ENCODE assay signal across 34 cellular contexts in the genomic region with DNA sequence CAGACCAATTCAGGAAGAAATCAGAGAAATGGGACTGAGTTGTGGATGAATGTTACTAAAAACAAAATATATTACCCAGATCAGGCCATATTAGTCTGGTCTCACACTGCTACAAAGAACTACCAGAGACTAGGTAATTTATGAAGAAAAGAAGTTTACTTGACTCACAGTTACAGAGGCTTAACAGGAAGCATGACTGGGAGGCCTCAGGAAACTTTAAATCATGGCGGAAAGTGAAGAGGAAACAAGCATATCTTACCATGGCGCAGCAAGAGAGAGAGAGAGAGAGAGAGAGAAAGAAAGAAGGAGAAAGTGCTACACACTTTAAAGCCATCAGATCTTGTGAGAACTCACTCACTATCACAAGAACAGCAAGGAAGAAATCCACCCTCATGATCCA.
"Had no signal": no experiment of that assay in that cellular context is flagged by ENCODE, and none has a peak within 500 bp of the region (broad histone marks: within the 10 kb centered on the region; RNA-seq: fewer than 3 reads in every experiment).

No MANE protein-coding gene starts in this region.

- H3K4me1 ChIP-seq: gastrocnemius medialis, heart right ventricle had no signal

- FAIRE-seq: astrocyte, bronchial epithelial cell had no signal

- ATAC-seq: activated CD4-positive, alpha-beta T cell treated with anti-CD3 and anti-CD28 coated beads for 36 hours; activated CD4-positive, CD25-positive, alpha-beta regulatory T cell treated with anti-CD3 and anti-CD28 coated beads, Interleukin-2, amount 50 U/mL, for 24 hours; activated CD8-positive, alpha-beta memory T cell treated with anti-CD3 and anti-CD28 coated beads, Interleukin-2, amount 10 ng/mL, durations not matched to agents 7 days and 5 days; activated CD8-positive, alpha-beta T cell treated with anti-CD3 and anti-CD28 coated beads, Interleukin-2, amount 10 ng/mL, durations not matched to agents 7 days and 5 days; esophagus mucosa; gastrocnemius medialis; heart right ventricle; T-helper 17 cell had no signal

- H3K36me3 ChIP-seq: brain microvascular endothelial cell, gastrocnemius medialis, heart right ventricle, WERI-Rb-1 had no signal

- H3K9me3 ChIP-seq: gastrocnemius medialis had no signal

- H3K4me3 Mint-ChIP-seq: activated B cell treated with CpG ODN at 0.5 μM for 24 hours; activated CD4-positive, alpha-beta memory T cell treated with anti-CD3 and anti-CD28 coated beads for 36 hours; activated CD4-positive, alpha-beta T cell treated with anti-CD3 and anti-CD28 coated beads for 36 hours; activated CD4-positive, alpha-beta T cell treated with anti-CD3 and anti-CD28 coated beads, Interleukin-2, amount 10 ng/mL, durations not matched to agents 24 days and 14 days; activated CD8-positive, alpha-beta memory T cell treated with anti-CD3 and anti-CD28 coated beads, Interleukin-2, amount 10 ng/mL, durations not matched to agents 7 days and 5 days; activated CD8-positive, alpha-beta T cell treated with anti-CD3 and anti-CD28 coated beads, Interleukin-2, amount 10 ng/mL, durations not matched to agents 7 days and 5 days; activated naive CD4-positive, alpha-beta T cell treated with anti-CD3 and anti-CD28 coated beads for 36 hours; activated naive CD4-positive, alpha-beta T cell treated with anti-CD3 and anti-CD28 coated beads, Interleukin-2, amount 50 U/mL, for 24 hours; activated naive CD8-positive, alpha-beta T cell treated with anti-CD3 and anti-CD28 coated beads for 36 hours; activated T-helper 1 cell treated with anti-CD3 and anti-CD28 coated beads, Interleukin-12 subunit alpha, Interleukin-12 subunit beta, Interleukin-2, Interleukin-4 antibody, amounts not matched to agents 30 ng/mL and 10 ng/mL and 1 ng/mL, durations not matched to agents 14 hours and 24 hours and 36 hours; central memory CD8-positive, alpha-beta T cell; dendritic cell treated with granulocyte-macrophage colony-stimulating factor and Interleukin-4, amounts not matched to agents 40 ng/mL and 50 ng/mL, for 4 days; endodermal cell; T-helper 17 cell; T-helper 2 cell treated with Interferon-gamma antibody and Interleukin-4, amounts not matched to agents 5 μg/mL and 100 μg/mL, for 36 hours had no signal

- H3K27me3 ChIP-seq: brain microvascular endothelial cell, dorsolateral prefrontal cortex, gastrocnemius medialis, heart right ventricle had no signal

- H3K4me1 Mint-ChIP-seq: activated B cell treated with CpG ODN at 0.5 μM for 24 hours; activated CD4-positive, alpha-beta T cell treated with anti-CD3 and anti-CD28 coated beads for 36 hours; activated CD4-positive, alpha-beta T cell treated with anti-CD3 and anti-CD28 coated beads, Interleukin-2, amount 10 ng/mL, durations not matched to agents 24 days and 14 days; activated CD8-positive, alpha-beta memory T cell treated with anti-CD3 and anti-CD28 coated beads, Interleukin-2, amount 10 ng/mL, durations not matched to agents 7 days and 5 days; activated naive CD4-positive, alpha-beta T cell treated with anti-CD3 and anti-CD28 coated beads, Interleukin-2, amount 50 U/mL, for 24 hours; activated naive CD8-positive, alpha-beta T cell treated with anti-CD3 and anti-CD28 coated beads for 36 hours; central memory CD8-positive, alpha-beta T cell; endodermal cell; T-helper 17 cell had no signal

- H3K27ac ChIP-seq: brain microvascular endothelial cell, coronary artery, dorsolateral prefrontal cortex, gastrocnemius medialis, heart right ventricle, WERI-Rb-1 had no signal

- H3K27me3 Mint-ChIP-seq: activated B cell treated with CpG ODN at 0.5 μM for 24 hours; activated CD4-positive, alpha-beta memory T cell treated with anti-CD3 and anti-CD28 coated beads for 36 hours; activated CD4-positive, alpha-beta T cell treated with anti-CD3 and anti-CD28 coated beads for 36 hours; activated CD4-positive, alpha-beta T cell treated with anti-CD3 and anti-CD28 coated beads, Interleukin-2, amount 10 ng/mL, durations not matched to agents 24 days and 14 days; activated CD8-positive, alpha-beta memory T cell treated with anti-CD3 and anti-CD28 coated beads, Interleukin-2, amount 10 ng/mL, durations not matched to agents 7 days and 5 days; activated naive CD4-positive, alpha-beta T cell treated with anti-CD3 and anti-CD28 coated beads, Interleukin-2, amount 50 U/mL, for 24 hours; activated naive CD8-positive, alpha-beta T cell treated with anti-CD3 and anti-CD28 coated beads for 36 hours; central memory CD8-positive, alpha-beta T cell; dendritic cell treated with granulocyte-macrophage colony-stimulating factor and Interleukin-4, amounts not matched to agents 40 ng/mL and 50 ng/mL, for 4 days; T-helper 17 cell had no signal

- DNase-seq: activated B cell treated with CpG ODN at 0.5 μM for 24 hours; activated CD4-positive, alpha-beta memory T cell treated with anti-CD3 and anti-CD28 coated beads for 36 hours; activated CD4-positive, alpha-beta T cell treated with anti-CD3 and anti-CD28 coated beads for 36 hours; activated CD4-positive, alpha-beta T cell treated with anti-CD3 and anti-CD28 coated beads, Interleukin-2, amount 10 ng/mL, durations not matched to agents 24 days and 14 days; activated CD8-positive, alpha-beta memory T cell treated with anti-CD3 and anti-CD28 coated beads, Interleukin-2, amount 10 ng/mL, durations not matched to agents 7 days and 5 days; activated CD8-positive, alpha-beta memory T cell treated with anti-CD3 and anti-CD28 coated beads, Interleukin-2, amount 50 U/mL, for 4 hours; activated CD8-positive, alpha-beta T cell treated with anti-CD3 and anti-CD28 coated beads, Interleukin-2, amount 10 ng/mL, durations not matched to agents 7 days and 5 days; activated effector memory CD4-positive, alpha-beta T cell treated with anti-CD3 and anti-CD28 coated beads, Interleukin-2, amount 50 U/mL, for 16 hours; activated naive CD4-positive, alpha-beta T cell treated with anti-CD3 and anti-CD28 coated beads for 36 hours; activated naive CD8-positive, alpha-beta T cell treated with anti-CD3 and anti-CD28 coated beads for 36 hours; activated T-cell treated with anti-CD3 and anti-CD28 coated beads, Interleukin-2, amount 50 U/mL, for 1 hour; activated T-cell treated with anti-CD3 and anti-CD28 coated beads, Interleukin-2, amount 50 U/mL, for 48 hours; brain microvascular endothelial cell; dorsolateral prefrontal cortex; effector memory CD4-positive, alpha-beta T cell; endodermal cell; foreskin fibroblast; gastrocnemius medialis; heart right ventricle; T-helper 1 cell; T-helper 17 cell; T1000; WERI-Rb-1 had no signal

- H3K36me3 Mint-ChIP-seq: activated CD4-positive, alpha-beta memory T cell treated with anti-CD3 and anti-CD28 coated beads for 36 hours; activated CD8-positive, alpha-beta memory T cell treated with anti-CD3 and anti-CD28 coated beads, Interleukin-2, amount 10 ng/mL, durations not matched to agents 7 days and 5 days; activated naive CD4-positive, alpha-beta T cell treated with anti-CD3 and anti-CD28 coated beads, Interleukin-2, amount 50 U/mL, for 24 hours; activated naive CD8-positive, alpha-beta T cell treated with anti-CD3 and anti-CD28 coated beads for 36 hours had no signal

- H3K27ac Mint-ChIP-seq: activated B cell treated with CpG ODN at 0.5 μM for 24 hours; activated CD4-positive, alpha-beta memory T cell treated with anti-CD3 and anti-CD28 coated beads for 36 hours; activated CD4-positive, alpha-beta T cell treated with anti-CD3 and anti-CD28 coated beads for 36 hours; activated CD4-positive, alpha-beta T cell treated with anti-CD3 and anti-CD28 coated beads, Interleukin-2, amount 10 ng/mL, durations not matched to agents 24 days and 14 days; activated CD8-positive, alpha-beta memory T cell treated with anti-CD3 and anti-CD28 coated beads, Interleukin-2, amount 10 ng/mL, durations not matched to agents 7 days and 5 days; activated CD8-positive, alpha-beta T cell treated with anti-CD3 and anti-CD28 coated beads, Interleukin-2, amount 10 ng/mL, durations not matched to agents 7 days and 5 days; activated naive CD4-positive, alpha-beta T cell treated with anti-CD3 and anti-CD28 coated beads for 36 hours; activated naive CD4-positive, alpha-beta T cell treated with anti-CD3 and anti-CD28 coated beads, Interleukin-2, amount 50 U/mL, for 24 hours; activated naive CD8-positive, alpha-beta T cell treated with anti-CD3 and anti-CD28 coated beads for 36 hours; activated T-helper 1 cell treated with anti-CD3 and anti-CD28 coated beads, Interleukin-12 subunit alpha, Interleukin-12 subunit beta, Interleukin-2, Interleukin-4 antibody, amounts not matched to agents 30 ng/mL and 10 ng/mL and 1 ng/mL, durations not matched to agents 14 hours and 24 hours and 36 hours; activated T-helper 2 cell treated with anti-CD3 and anti-CD28 coated beads, Interferon-gamma antibody, Interleukin-2, Interleukin-4, amounts not matched to agents 10 μg/mL and 5 μg/mL and 100 μg/mL, durations not matched to agents 14 hours and 24 hours and 36 hours; dendritic cell treated with granulocyte-macrophage colony-stimulating factor and Interleukin-4, amounts not matched to agents 40 ng/mL and 50 ng/mL, for 4 days; endodermal cell; T-helper 17 cell; T-helper 2 cell treated with Interferon-gamma antibody and Interleukin-4, amounts not matched to agents 5 μg/mL and 100 μg/mL, for 36 hours had no signal

- H3K4me3 ChIP-seq: coronary artery, dorsolateral prefrontal cortex, gastrocnemius medialis, heart right ventricle had no signal

- H3K9me3 Mint-ChIP-seq: endodermal cell had no signal
